ENCODE assay signal across 8 cellular contexts in the genomic region with DNA sequence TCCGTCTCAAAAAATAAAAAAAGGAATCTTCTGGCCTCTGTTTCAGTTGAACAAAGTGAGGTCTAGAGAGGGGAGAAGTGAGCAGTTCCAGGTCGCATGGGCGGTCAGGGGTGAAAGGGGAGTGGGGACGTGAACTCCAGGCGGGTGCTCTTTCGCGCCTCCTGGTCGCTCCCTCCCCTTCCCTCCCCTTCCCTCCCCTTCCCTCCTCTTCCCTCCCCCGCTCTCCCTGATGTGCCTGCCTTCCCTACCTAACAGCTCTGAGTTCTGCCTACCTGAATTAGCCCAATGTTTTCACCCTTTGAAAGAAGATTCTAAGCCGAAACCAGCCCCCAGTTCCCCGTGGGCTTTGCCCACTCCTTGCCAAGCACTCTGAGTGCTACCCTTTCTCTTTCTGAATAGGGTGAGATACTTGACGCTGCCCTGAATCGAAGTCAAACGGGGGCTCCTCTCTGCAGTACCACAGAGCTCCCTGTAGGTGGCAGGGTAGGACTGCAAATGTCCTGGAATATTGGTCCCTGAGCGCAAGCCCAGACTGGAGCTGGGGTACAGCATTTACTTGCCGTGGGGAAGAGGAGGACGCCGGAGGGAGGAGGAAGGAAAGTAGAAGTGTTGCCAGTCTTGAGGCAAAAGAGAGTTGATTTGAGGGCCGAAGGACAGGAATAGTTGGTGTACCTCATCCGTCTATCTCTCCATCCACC.
DNase-seq lines count a peak whose midpoint lies in the region; ATAC-seq and TF ChIP-seq lines count a peak whose summit lies in the region.
"Not testable (repeated sequence)": the region's sequence is repeated elsewhere in the genome, so short reads cannot be mapped to it uniquely, and the experiment has no call there.

No MANE protein-coding gene starts in this region.

- H3K27ac ChIP-seq in heart left ventricle, ovary, suprapubic skin: not testable (repeated sequence)

- not testable (repeated sequence) for TF ChIP-seq POLR2A in heart left ventricle (IDR thresholded peaks at IDR 0.05); ovary (IDR thresholded peaks at IDR 0.05); suprapubic skin (IDR thresholded peaks at IDR 0.05)

- not testable (repeated sequence) for H3K27me3 ChIP-seq in heart left ventricle, ovary, suprapubic skin

- DNase-seq in DMS79 treated with DMSO at 0.1 percent for 48 hours (lab: John Stamatoyannopoulos, UW) (peak; percentile 5), NCI-H510A treated with DMSO at 0.1 percent for 48 hours (lab: John Stamatoyannopoulos, UW) (peak; percentile 68), anterior cingulate cortex (lab: John Stamatoyannopoulos, UW) (peak in 37 of 58 donors; percentile 1 to 55 (median 9)), heart left ventricle (peak in 1 of 5 donors; percentile 6), ovary (peak in 3 of 5 donors; percentile 24 to 43 (median 39))
- DNase-seq in HFF-Myc (ENCODE audit: extremely low read depth, low read depth); suprapubic skin (ENCODE audit: low spot score in 2 of 2): not testable (repeated sequence)
- DNase-seq in activated CD4-positive, CD25-positive, alpha-beta regulatory T cell treated with anti-CD3 and anti-CD28 coated beads, Interleukin-2, amount 50 U/mL, for 16 hours (ENCODE audit: low read depth, low spot score): peak; percentile 1

- intact Hi-C loops in heart left ventricle (cut with DNase I): loop anchor here in 1 of 10 donors (10.0 kb wide), 1 partner anchor 982 kb away; no protein-coding TSS in a partner anchor
- intact Hi-C loops in ovary (cut with DNase I): not testable (repeated sequence)

- H3K4me3 ChIP-seq in HFF-Myc (replicated peaks; ENCODE audit: low read depth, low read length); heart left ventricle; ovary; suprapubic skin: not testable (repeated sequence)

- not testable (repeated sequence) for H3K4me1 ChIP-seq in heart left ventricle; ovary (ENCODE audit: insufficient read depth); suprapubic skin

- TF ChIP-seq EP300 in ovary (IDR thresholded peaks at IDR 0.05); suprapubic skin (IDR thresholded peaks at IDR 0.05): not testable (repeated sequence)

- WGBS in heart left ventricle, 4 donors: 9 to 13% (median 12%) methylated on average over 15 to 18 of the region's 20 CpGs
- WGBS in ovary, 3 donors: 8 to 11% (median 9%) methylated on average over 17 to 20 of the region's 20 CpGs
- 9% methylated on average over 13 of the region's 20 CpGs for WGBS in suprapubic skin

- peak in 3 of 4 donors; percentile 84 to 91 (median 85) for ATAC-seq in heart left ventricle

- TF ChIP-seq CTCF in HFF-Myc (IDR thresholded peaks at IDR 0.05; ENCODE audit: low read depth, low read length, missing control alignments) (peak; percentile 50), heart left ventricle (IDR thresholded peaks at IDR 0.05) (peak; percentile 40 to 64 (median 59)), suprapubic skin (IDR thresholded peaks at IDR 0.05) (peak; percentile 14 to 58)
- not testable (repeated sequence) for TF ChIP-seq CTCF in ovary (IDR thresholded peaks at IDR 0.05)

- H3K36me3 ChIP-seq in heart left ventricle, ovary, suprapubic skin: not testable (repeated sequence)

- not testable (repeated sequence) for H3K9me3 ChIP-seq in heart left ventricle, ovary, suprapubic skin
